ENCODE assay signal across 18 cellular contexts in genomic region chr9:118674942-118675341, GRCh38.
DNase-seq lines count a peak whose midpoint lies in the region; ATAC-seq lines count a peak whose summit lies in the region.
"Had no signal": no experiment of that assay in that cellular context is flagged by ENCODE, and none has a peak within 500 bp of the region (broad histone marks: within the 10 kb centered on the region; RNA-seq: fewer than 3 reads in every experiment).

No MANE protein-coding gene starts in this region.

- no peak for ATAC-seq in GM19463 (IDR thresholded peaks at IDR 0.05; ENCODE audit: unreplicated experiment)
- ATAC-seq: CD8-positive, alpha-beta T cell; Right ventricle myocardium inferior had no signal

- DNase-seq in DMS79 treated with DMSO at 0.1 percent for 48 hours (lab: John Stamatoyannopoulos, UW): peak; percentile 12
- no peak for DNase-seq in DMS79 (lab: John Stamatoyannopoulos, UW)
- DNase-seq in DMS153 treated with DMSO at 0.1 percent for 48 hours (lab: John Stamatoyannopoulos, UW; ENCODE audit: unreplicated experiment): peak; percentile 50
- peak; percentile 29 for DNase-seq in NCI-H2029 treated with DMSO at 0.1 percent for 48 hours (lab: John Stamatoyannopoulos, UW)
- peak; percentile 36 for DNase-seq in NCI-H345 treated with DMSO at 0.1 percent for 48 hours (lab: John Stamatoyannopoulos, UW; ENCODE audit: unreplicated experiment)
- DNase-seq in stimulated activated CD4-positive, alpha-beta T cell treated with anti-CD3 and anti-CD28 coated beads, Interleukin-4, amount 100 ng/mL, for 4 hours: no peak
- DNase-seq: 8988T; AML-193; C1 segment of cervical spinal cord; CD8-positive, alpha-beta T cell; KBM-7; MM.1S; NCI-H1048; NCI-H1694; NCI-H524 treated with DMSO at 0.1 percent for 48 hours; T-helper 1 cell had no signal

Comparison
In these comparisons a context has a peak if more than half of its experiments do, and no peak if none do; other contexts are left out.
1. DNase-seq: peak in DMS79 treated with DMSO at 0.1 percent for 48 hours (single experiment), DMS153 treated with DMSO at 0.1 percent for 48 hours (single experiment), NCI-H2029 treated with DMSO at 0.1 percent for 48 hours (single experiment) and NCI-H345 treated with DMSO at 0.1 percent for 48 hours (single experiment); none in DMS79 (single experiment) and stimulated activated CD4-positive, alpha-beta T cell treated with anti-CD3 and anti-CD28 coated beads, Interleukin-4, amount 100 ng/mL, for 4 hours (0 of 2).